In genomic region chr10:89861584-89862287, GRCh38 we compare ENCODE assay signal across 9 cellular contexts.
DNase-seq lines count a peak whose midpoint lies in the region; ATAC-seq, FAIRE-seq and TF ChIP-seq lines count a peak whose summit lies in the region.
"Had no signal": no experiment of that assay in that cellular context is flagged by ENCODE, and none has a peak within 500 bp of the region (broad histone marks: within the 10 kb centered on the region; RNA-seq: fewer than 3 reads in every experiment).

No MANE protein-coding gene starts in this region.

- no peaks in the 10 kb centered on the region for H3K36me3 ChIP-seq in A673 (ENCODE audit: insufficient read depth, low read length, poor library complexity, severe bottlenecking)

- no peaks in the 10 kb centered on the region for H3K9me3 ChIP-seq in A673 (ENCODE audit: low read depth, low read length, poor library complexity, severe bottlenecking)

- no TSS peak for BruUV-seq in A673 (replicated peaks; lab: Mats Ljungman, UMichigan)

- no peak overlapping the region for H3K4me3 ChIP-seq in A673 (ENCODE audit: low read depth, low read length, poor library complexity, severe bottlenecking)
- H3K4me3 ChIP-seq in fibroblast of pulmonary artery (replicated peaks; ENCODE audit: low read depth, low read length), result no peak overlapping the region

- no peak overlapping the region for H3K27ac ChIP-seq in A673 (ENCODE audit: low read depth, low read length, poor library complexity, severe bottlenecking)

- intact Hi-C loops in A673 (cut with micrococcal nuclease; ENCODE audit: unreplicated experiment), result no loop called here

- TF ChIP-seq CTCF in A673 (conservative IDR thresholded peaks at IDR 0.05; ENCODE audit: low read depth, low read length), result no peak
- no peak for TF ChIP-seq CTCF in fibroblast of pulmonary artery (IDR thresholded peaks at IDR 0.05; ENCODE audit: low read length, missing control alignments)

- peak; percentile 49 for ATAC-seq in GM19351 (IDR thresholded peaks at IDR 0.05; ENCODE audit: unreplicated experiment)

- TF ChIP-seq POLR2A in erythroblast (IDR thresholded peaks at IDR 0.05; ENCODE audit: low read length), result no peak

- H3K4me1 ChIP-seq in A673 (ENCODE audit: insufficient read depth, low read length, poor library complexity, severe bottlenecking), result no peaks in the 10 kb centered on the region

- DNase-seq in A673 (ENCODE audit: low spot score) (peak; percentile 85), RCC 7860 (ENCODE audit: low spot score) (peak; percentile 26), fibroblast of pulmonary artery (ENCODE audit: low read depth) (peak; percentile 26), erythroblast (lab: John Stamatoyannopoulos, UW) (no peak), NCI-H2081 (lab: John Stamatoyannopoulos, UW) (no peak), HuH-7 (ENCODE audit: low spot score) (no peak)
- DNase-seq in central memory CD4-positive, alpha-beta T cell, result no peak

- FAIRE-seq in RCC 7860 (lab: Jason Lieb, UNC), result no peak
- FAIRE-seq: TTC549 had no signal

- POLR2A ChIA-PET in A673 (lab: Charles Lee; ENCODE audit: low non-redundant PET), result no interaction called here

- CTCF ChIA-PET in A673 (lab: Charles Lee), result no interaction called here

- no peaks in the 10 kb centered on the region for H3K27me3 ChIP-seq in A673 (replicated peaks; ENCODE audit: insufficient read depth, low read depth, low read length, poor library complexity)

Comparison
In these comparisons a context has a peak if more than half of its experiments do, and no peak if none do; other contexts are left out.
1. DNase-seq: peak in A673 (single experiment), RCC 7860 (single experiment) and fibroblast of pulmonary artery (single experiment); none in central memory CD4-positive, alpha-beta T cell (single experiment), erythroblast (0 of 2), NCI-H2081 (0 of 2) and HuH-7 (single experiment).